20 cellular contexts compared by ENCODE assay signal in genomic region chr11:66548041-66548440, GRCh38. TPM values are rescaled to one million over a fixed set of nuclear protein-coding genes. Genes with fewer than 3 reads are reported as not detected.
DNase-seq lines count a peak whose midpoint lies in the region; ATAC-seq, FAIRE-seq and TF ChIP-seq lines count a peak whose summit lies in the region.
"Had no signal": no experiment of that assay in that cellular context is flagged by ENCODE, and none has a peak within 500 bp of the region (broad histone marks: within the 10 kb centered on the region; RNA-seq: fewer than 3 reads in every experiment).

No MANE protein-coding gene starts in this region.

- DNase-seq in 8988T: peak; percentile 46
- DNase-seq in WTC11 (ENCODE audit: low spot score): no peak
- DNase-seq in naive B cell: no peak
- DNase-seq in activated T-helper 2 cell treated with anti-CD3 and anti-CD28 coated beads, Interferon-gamma antibody, Interleukin-2, Interleukin-4, amounts not matched to agents 10 μg/mL and 5 μg/mL and 100 μg/mL, durations not matched to agents 14 hours and 24 hours and 36 hours (ENCODE audit: low spot score): no peak
- DNase-seq in NCI-H1105 (lab: John Stamatoyannopoulos, UW): no peak
- no peak for DNase-seq in HTR-8/SVneo (ENCODE audit: insufficient read length, low spot score)
- no peak for DNase-seq in DMS79 (lab: John Stamatoyannopoulos, UW)
- DNase-seq: activated B cell treated with CpG ODN at 0.5 μM for 24 hours; activated naive CD8-positive, alpha-beta T cell treated with anti-CD3 and anti-CD28 coated beads, Interleukin-2, amount 50 U/mL, for 24 hours; cortex of kidney; DND-41; hippocampal formation; mesendoderm; NCI-H1092 treated with DMSO at 0.1 percent for 48 hours; NCI-H82; spleen had no signal

- H3K36me3 Mint-ChIP-seq in WTC11 (no peaks in the 10 kb centered on the region; the same call in 1 of the 2 replicates), naive B cell (no peaks in the 10 kb centered on the region)
- peaks cover 4% of the 10 kb centered on the region for H3K36me3 Mint-ChIP-seq in activated T-helper 2 cell treated with anti-CD3 and anti-CD28 coated beads, Interferon-gamma antibody, Interleukin-2, Interleukin-4, amounts not matched to agents 10 μg/mL and 5 μg/mL and 100 μg/mL, durations not matched to agents 14 hours and 24 hours and 36 hours (ENCODE audit: low read depth)

- H3K4me3 ChIP-seq in HUES6 (ENCODE audit: low read depth, low read length): peak overlapping the region; percentile 85
- H3K4me3 ChIP-seq: SJSA1, spleen, suprapubic skin had no signal

- TF ChIP-seq CTCF in WTC11 (IDR thresholded peaks at IDR 0.05): no peak

- CTCF ChIA-PET in WTC11 (lab: Charles Lee): interaction anchor here (0.9 to 1.0 kb wide), 3 partner anchors 81 to 474 kb away, joined by 3 to 4 read pairs (median 4); partner anchors contain the start of genes PELI3 and RBM4B

- peaks cover 38% of the 10 kb centered on the region for H3K4me1 Mint-ChIP-seq in WTC11
- H3K4me1 Mint-ChIP-seq in naive B cell: peaks cover 17 to 29% (median 20%) of the 10 kb centered on the region in 3 donors
- H3K4me1 Mint-ChIP-seq in activated T-helper 2 cell treated with anti-CD3 and anti-CD28 coated beads, Interferon-gamma antibody, Interleukin-2, Interleukin-4, amounts not matched to agents 10 μg/mL and 5 μg/mL and 100 μg/mL, durations not matched to agents 14 hours and 24 hours and 36 hours (ENCODE audit: low read depth): peaks cover 18% of the 10 kb centered on the region

- ATAC-seq in WTC11: no peak
- ATAC-seq in naive B cell (ENCODE audit: low read depth in 2 of 2): no peak
- ATAC-seq: activated naive CD8-positive, alpha-beta T cell treated with anti-CD3 and anti-CD28 coated beads, Interleukin-2, amount 50 U/mL, for 24 hours had no signal

- no peaks in the 10 kb centered on the region for H3K27me3 Mint-ChIP-seq in WTC11 (ENCODE audit: low read depth)
- peaks cover 0 to 8% (median 0%) of the 10 kb centered on the region in 3 donors for H3K27me3 Mint-ChIP-seq in naive B cell
- H3K27me3 Mint-ChIP-seq in activated T-helper 2 cell treated with anti-CD3 and anti-CD28 coated beads, Interferon-gamma antibody, Interleukin-2, Interleukin-4, amounts not matched to agents 10 μg/mL and 5 μg/mL and 100 μg/mL, durations not matched to agents 14 hours and 24 hours and 36 hours (ENCODE audit: low read depth): peaks cover 15% of the 10 kb centered on the region
- H3K27me3 Mint-ChIP-seq: activated B cell treated with CpG ODN at 0.5 μM for 24 hours; activated naive CD8-positive, alpha-beta T cell treated with anti-CD3 and anti-CD28 coated beads, Interleukin-2, amount 50 U/mL, for 24 hours had no signal

- no peak overlapping the region for H3K27ac Mint-ChIP-seq in WTC11
- no peak overlapping the region for H3K27ac Mint-ChIP-seq in naive B cell
- H3K27ac Mint-ChIP-seq in activated T-helper 2 cell treated with anti-CD3 and anti-CD28 coated beads, Interferon-gamma antibody, Interleukin-2, Interleukin-4, amounts not matched to agents 10 μg/mL and 5 μg/mL and 100 μg/mL, durations not matched to agents 14 hours and 24 hours and 36 hours: no peak overlapping the region
- H3K27ac Mint-ChIP-seq: activated B cell treated with CpG ODN at 0.5 μM for 24 hours; activated naive CD8-positive, alpha-beta T cell treated with anti-CD3 and anti-CD28 coated beads, Interleukin-2, amount 50 U/mL, for 24 hours had no signal

- H3K36me3 ChIP-seq in HUES6 (ENCODE audit: control insufficient read depth, insufficient read depth, low read length): peaks cover 7% of the 10 kb centered on the region
- H3K36me3 ChIP-seq: SJSA1 had no signal

- no peak for FAIRE-seq in HTR-8/SVneo (lab: Jason Lieb, UNC)

- no peak overlapping the region for H3K9ac ChIP-seq in HUES6 (ENCODE audit: low read length)

- no peak overlapping the region for H3K27ac ChIP-seq in HUES6 (ENCODE audit: low read depth, low read length)
- H3K27ac ChIP-seq: SJSA1, spleen, suprapubic skin had no signal

- no peaks in the 10 kb centered on the region for H3K9me3 Mint-ChIP-seq in WTC11
- H3K9me3 Mint-ChIP-seq in naive B cell: no peaks in the 10 kb centered on the region
- H3K9me3 Mint-ChIP-seq in activated T-helper 2 cell treated with anti-CD3 and anti-CD28 coated beads, Interferon-gamma antibody, Interleukin-2, Interleukin-4, amounts not matched to agents 10 μg/mL and 5 μg/mL and 100 μg/mL, durations not matched to agents 14 hours and 24 hours and 36 hours: no peaks in the 10 kb centered on the region
- H3K9me3 Mint-ChIP-seq: activated B cell treated with CpG ODN at 0.5 μM for 24 hours; activated naive CD8-positive, alpha-beta T cell treated with anti-CD3 and anti-CD28 coated beads, Interleukin-2, amount 50 U/mL, for 24 hours had no signal

- POLR2A ChIA-PET in WTC11 (lab: Charles Lee): no interaction called here

- H3K27me3 ChIP-seq in HUES6 (ENCODE audit: control insufficient read depth, insufficient read depth, low read length): no peaks in the 10 kb centered on the region
- H3K27me3 ChIP-seq: SJSA1, suprapubic skin had no signal

- H3K4me3 Mint-ChIP-seq in WTC11 (peak overlapping the region; percentile 85), naive B cell (peak overlapping the region in 5 of 8 donors; percentile 27 to 83 (median 66))
- H3K4me3 Mint-ChIP-seq in activated T-helper 2 cell treated with anti-CD3 and anti-CD28 coated beads, Interferon-gamma antibody, Interleukin-2, Interleukin-4, amounts not matched to agents 10 μg/mL and 5 μg/mL and 100 μg/mL, durations not matched to agents 14 hours and 24 hours and 36 hours (ENCODE audit: low read depth): no peak overlapping the region
- H3K4me3 Mint-ChIP-seq: activated naive CD8-positive, alpha-beta T cell treated with anti-CD3 and anti-CD28 coated beads, Interleukin-2, amount 50 U/mL, for 24 hours had no signal

- peaks cover 33% of the 10 kb centered on the region for H3K4me1 ChIP-seq in HUES6 (ENCODE audit: control insufficient read depth, insufficient read depth, low read length)

- intact Hi-C loops in activated T-helper 2 cell treated with anti-CD3 and anti-CD28 coated beads, Interferon-gamma antibody, Interleukin-2, Interleukin-4, amounts not matched to agents 10 μg/mL and 5 μg/mL and 100 μg/mL, durations not matched to agents 14 hours and 24 hours and 36 hours (cut with micrococcal nuclease): no loop called here

- H3K9me3 ChIP-seq in HUES6 (ENCODE audit: control insufficient read depth, insufficient read depth, low read depth, low read length): no peaks in the 10 kb centered on the region
- H3K9me3 ChIP-seq: SJSA1, spleen, suprapubic skin had no signal

TF ChIP-seq in WTC11, 78 proteins besides CTCF, POLR2A, EP300 and RAD21 (continues in another document):
- TF ChIP-seq RELA (CRISPR knock-in tag; IDR thresholded peaks at IDR 0.05; ENCODE audit: borderline replicate concordance) (no peak), ZSCAN18 (CRISPR knock-in tag; IDR thresholded peaks at IDR 0.05) (no peak)

RNA-seq across cellular contexts. Expression of gene ACTN3, which starts 1.3 kb away (rescaled TPM):
- total RNA-seq in WTC11 (2021): 18.5 to 20.4 TPM (median 19.2 TPM) in 3 replicates
- polyA plus RNA-seq in naive B cell (ENCODE audit: low read depth in 6 of 6): not detected
- total RNA-seq in activated T-helper 2 cell treated with anti-CD3 and anti-CD28 coated beads, Interferon-gamma antibody, Interleukin-2, Interleukin-4, amounts not matched to agents 10 μg/mL and 5 μg/mL and 100 μg/mL, durations not matched to agents 14 hours and 24 hours and 36 hours: 0.07 and 0.14 TPM in 2 replicates
- total RNA-seq: activated B cell treated with CpG ODN at 0.5 μM for 24 hours, LHCN-M2, SJSA1, suprapubic skin had no signal

RNA-seq across cellular contexts. Expression of gene ZDHHC24, which starts 2.2 kb away (rescaled TPM):
- total RNA-seq in WTC11 (2021): 11.1 to 14.8 TPM (median 13.7 TPM) in 3 replicates
- 10 to 100 TPM; 12.3 to 19.3 (median 17.0) TPM for polyA plus RNA-seq in naive B cell (ENCODE audit: low read depth in 6 of 6)
- 14.0 and 14.4 TPM in 2 replicates for total RNA-seq in activated T-helper 2 cell treated with anti-CD3 and anti-CD28 coated beads, Interferon-gamma antibody, Interleukin-2, Interleukin-4, amounts not matched to agents 10 μg/mL and 5 μg/mL and 100 μg/mL, durations not matched to agents 14 hours and 24 hours and 36 hours

RNA-seq across cellular contexts. Expression of gene CTSF, which starts 20.4 kb away (rescaled TPM):
- 4.4 to 4.9 TPM (median 4.7 TPM) in 3 replicates for total RNA-seq in WTC11 (2021)
- polyA plus RNA-seq in naive B cell (ENCODE audit: low read depth in 6 of 6): 10 to 100 TPM in 4 of 6 donors, 1 to 10 TPM in 2; 5.0 to 14.3 (median 11.4) TPM
- 0.73 and 0.85 TPM in 2 replicates for total RNA-seq in activated T-helper 2 cell treated with anti-CD3 and anti-CD28 coated beads, Interferon-gamma antibody, Interleukin-2, Interleukin-4, amounts not matched to agents 10 μg/mL and 5 μg/mL and 100 μg/mL, durations not matched to agents 14 hours and 24 hours and 36 hours

RNA-seq across cellular contexts. Expression of gene BBS1, which starts 37.6 kb away (rescaled TPM):
- total RNA-seq in WTC11 (2021): 22.9 to 26.8 TPM (median 24.1 TPM) in 3 replicates
- polyA plus RNA-seq in naive B cell (ENCODE audit: low read depth in 6 of 6): 10 to 100 TPM in 2 of 6 donors, 1 to 10 TPM in 4; 3.2 to 13.8 (median 9.9) TPM
- 12.6 and 14.9 TPM in 2 replicates for total RNA-seq in activated T-helper 2 cell treated with anti-CD3 and anti-CD28 coated beads, Interferon-gamma antibody, Interleukin-2, Interleukin-4, amounts not matched to agents 10 μg/mL and 5 μg/mL and 100 μg/mL, durations not matched to agents 14 hours and 24 hours and 36 hours

RNA-seq across cellular contexts. Expression of gene CCDC87, which starts 44.8 kb away (rescaled TPM):
- total RNA-seq in WTC11 (2021): 0.71 to 0.85 TPM (median 0.80 TPM) in 3 replicates
- polyA plus RNA-seq in naive B cell (ENCODE audit: low read depth in 6 of 6): under 1 TPM in 2 of 6 donors, not detected in 4; 0.13 to 0.30 TPM
- total RNA-seq in activated T-helper 2 cell treated with anti-CD3 and anti-CD28 coated beads, Interferon-gamma antibody, Interleukin-2, Interleukin-4, amounts not matched to agents 10 μg/mL and 5 μg/mL and 100 μg/mL, durations not matched to agents 14 hours and 24 hours and 36 hours: 0.09 and 0.14 TPM in 2 replicates

Comparison
In these comparisons a context has a peak if more than half of its experiments do, and no peak if none do; other contexts are left out.
1. RNA of gene ACTN3, which starts 1.3 kb away (total RNA-seq): 18.5 to 20.4 TPM in WTC11; 0.07 to 0.14 TPM in activated T-helper 2 cell treated with anti-CD3 and anti-CD28 coated beads, Interferon-gamma antibody, Interleukin-2, Interleukin-4, amounts not matched to agents 10 μg/mL and 5 μg/mL and 100 μg/mL, durations not matched to agents 14 hours and 24 hours and 36 hours; every median in the first group is over 10 times any median in the second.